In the genomic region with DNA sequence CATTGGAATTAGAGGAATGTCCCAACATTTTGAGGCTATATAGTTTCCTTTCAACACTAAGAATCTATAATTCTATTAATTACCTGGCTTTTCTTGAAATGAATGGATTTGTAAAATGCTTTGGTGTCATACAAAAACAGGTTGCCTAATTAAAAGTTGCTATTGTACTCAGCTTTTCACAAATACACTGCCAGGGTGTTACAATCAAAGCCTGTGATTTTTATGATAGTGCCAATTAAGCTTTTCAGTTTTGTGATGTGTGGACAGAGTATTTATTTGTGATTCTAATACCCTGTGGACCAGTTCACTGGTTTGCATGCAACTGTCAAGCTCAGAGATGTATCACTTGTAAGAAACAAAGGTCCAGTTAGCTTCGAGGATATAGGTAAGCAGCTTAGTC, we compare ENCODE assay signal across 24 cellular contexts.
"Had no signal": no experiment of that assay in that cellular context is flagged by ENCODE, and none has a peak within 500 bp of the region (broad histone marks: within the 10 kb centered on the region; RNA-seq: fewer than 3 reads in every experiment).

No MANE protein-coding gene starts in this region.

- H3K36me3 ChIP-seq: gastrocnemius medialis, right atrium auricular region, suprapubic skin, tibial artery, upper lobe of right lung had no signal

- H3K27me3 Mint-ChIP-seq: activated naive CD8-positive, alpha-beta T cell treated with anti-CD3 and anti-CD28 coated beads, Interleukin-2, amount 10 ng/mL, durations not matched to agents 7 days and 5 days had no signal

- H3K27ac Mint-ChIP-seq: activated naive CD8-positive, alpha-beta T cell treated with anti-CD3 and anti-CD28 coated beads, Interleukin-2, amount 10 ng/mL, durations not matched to agents 7 days and 5 days; effector memory CD8-positive, alpha-beta T cell; natural killer cell treated with Interleukin-12 subunit alpha and Interleukin-12 subunit beta and Interleukin-15 and Interleukin-18, amount 100 ng/mL, for 72 hours; T-helper 1 cell treated with Interleukin-12 subunit alpha and Interleukin-12 subunit beta and Interleukin-4 antibody, amounts not matched to agents 30 μg/mL and 1 μg/mL, for 36 hours had no signal

- ATAC-seq: effector memory CD8-positive, alpha-beta T cell; gastrocnemius medialis; left cardiac atrium; left ventricle myocardium superior; mucosa of descending colon; natural killer cell treated with Interleukin-12 subunit alpha and Interleukin-12 subunit beta and Interleukin-15 and Interleukin-18, amount 100 ng/mL, for 72 hours had no signal

- H3K36me3 Mint-ChIP-seq: activated naive CD8-positive, alpha-beta T cell treated with anti-CD3 and anti-CD28 coated beads, Interleukin-2, amount 10 ng/mL, durations not matched to agents 7 days and 5 days; natural killer cell treated with Interleukin-12 subunit alpha and Interleukin-12 subunit beta and Interleukin-15 and Interleukin-18, amount 100 ng/mL, for 72 hours had no signal

- H3K4me3 Mint-ChIP-seq: activated naive CD8-positive, alpha-beta T cell treated with anti-CD3 and anti-CD28 coated beads, Interleukin-2, amount 10 ng/mL, durations not matched to agents 7 days and 5 days; effector memory CD8-positive, alpha-beta T cell; natural killer cell treated with Interleukin-12 subunit alpha and Interleukin-12 subunit beta and Interleukin-15 and Interleukin-18, amount 100 ng/mL, for 72 hours; T-helper 1 cell treated with Interleukin-12 subunit alpha and Interleukin-12 subunit beta and Interleukin-4 antibody, amounts not matched to agents 30 μg/mL and 1 μg/mL, for 36 hours had no signal

- H3K4me3 ChIP-seq: gastrocnemius medialis, mucosa of descending colon, right atrium auricular region, smooth muscle cell, suprapubic skin, tibial artery, upper lobe of right lung had no signal

- DNase-seq: activated CD4-positive, alpha-beta T cell treated with anti-CD3 and anti-CD28 coated beads for 48 hours; activated naive CD8-positive, alpha-beta T cell treated with anti-CD3 and anti-CD28 coated beads, Interleukin-2, amount 10 ng/mL, durations not matched to agents 7 days and 5 days; amygdala; caudate nucleus; cortex of kidney; effector memory CD8-positive, alpha-beta T cell; erythroblast; gastrocnemius medialis; glutamatergic neuron; left cardiac atrium; left ventricle myocardium superior; stimulated activated CD4-positive, alpha-beta T cell treated with anti-CD3 and anti-CD28 coated beads, Interleukin-15, amount 100 ng/mL, for 24 hours; stimulated activated CD4-positive, alpha-beta T cell treated with anti-CD3 and anti-CD28 coated beads, Interleukin-2, amount 100 ng/mL, for 24 hours; stimulated activated naive CD4-positive, alpha-beta T cell; SW 1271; T-helper 9 cell; tibial artery; upper lobe of right lung had no signal

- H3K27me3 ChIP-seq: gastrocnemius medialis, right atrium auricular region, suprapubic skin, tibial artery, upper lobe of right lung had no signal

- H3K9me3 Mint-ChIP-seq: activated naive CD8-positive, alpha-beta T cell treated with anti-CD3 and anti-CD28 coated beads, Interleukin-2, amount 10 ng/mL, durations not matched to agents 7 days and 5 days; effector memory CD8-positive, alpha-beta T cell; natural killer cell treated with Interleukin-12 subunit alpha and Interleukin-12 subunit beta and Interleukin-15 and Interleukin-18, amount 100 ng/mL, for 72 hours; T-helper 1 cell treated with Interleukin-12 subunit alpha and Interleukin-12 subunit beta and Interleukin-4 antibody, amounts not matched to agents 30 μg/mL and 1 μg/mL, for 36 hours had no signal
